In the genomic region with DNA sequence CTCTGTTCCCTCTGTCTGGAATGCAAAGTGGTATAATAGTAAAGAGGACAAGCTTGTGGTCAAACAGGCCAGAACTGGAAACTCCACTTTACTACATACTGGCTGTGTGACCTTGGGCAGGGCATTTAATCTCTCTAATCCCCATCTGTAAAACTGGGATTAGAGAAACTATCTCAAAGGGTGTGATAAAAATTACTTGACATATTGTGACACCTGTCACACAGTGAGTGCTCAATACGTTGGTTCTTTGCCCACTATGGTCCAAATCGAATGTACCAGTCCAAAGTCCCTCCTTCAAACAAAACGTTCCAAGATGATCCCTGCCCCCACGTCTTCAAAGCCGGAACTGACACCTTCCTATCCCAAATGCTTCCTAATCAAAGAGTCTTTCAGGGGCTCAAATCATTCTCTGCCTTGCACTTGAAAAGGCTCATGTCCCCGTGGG, we compare ENCODE assay signal across 1 cellular context.
TF ChIP-seq lines count a peak whose summit lies in the region.

No MANE protein-coding gene starts in this region.

TF ChIP-seq in HepG2, 621 proteins besides CTCF, POLR2A, EP300 and RAD21 (continued from another document):
- TF ChIP-seq, protein P1, sequence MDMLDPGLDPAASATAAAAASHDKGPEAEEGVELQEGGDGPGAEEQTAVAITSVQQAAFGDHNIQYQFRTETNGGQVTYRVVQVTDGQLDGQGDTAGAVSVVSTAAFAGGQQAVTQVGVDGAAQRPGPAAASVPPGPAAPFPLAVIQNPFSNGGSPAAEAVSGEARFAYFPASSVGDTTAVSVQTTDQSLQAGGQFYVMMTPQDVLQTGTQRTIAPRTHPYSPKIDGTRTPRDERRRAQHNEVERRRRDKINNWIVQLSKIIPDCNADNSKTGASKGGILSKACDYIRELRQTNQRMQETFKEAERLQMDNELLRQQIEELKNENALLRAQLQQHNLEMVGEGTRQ (IDR thresholded peaks at IDR 0.05; ENCODE audit: low read depth, low read length), result no peak
- TF ChIP-seq, protein P1 (CRISPR knock-in tag; IDR thresholded peaks at IDR 0.05; ENCODE audit: borderline replicate concordance), result no peak
- TF ChIP-seq ZNF569 (CRISPR knock-in tag; IDR thresholded peaks at IDR 0.05; ENCODE audit: borderline replicate concordance), result no peak
- TF ChIP-seq ZNF329 (CRISPR knock-in tag; IDR thresholded peaks at IDR 0.05; ENCODE audit: low read depth), result no peak
- TF ChIP-seq POLR2G (IDR thresholded peaks at IDR 0.05; ENCODE audit: low read depth, low read length), result no peak
- peak; percentile 12; the same call in 1 of the 2 replicates for TF ChIP-seq REPIN1 (CRISPR knock-in tag; IDR thresholded peaks at IDR 0.05; ENCODE audit: borderline replicate concordance, low read depth)
- no peak for TF ChIP-seq GABPB1 (CRISPR knock-in tag; IDR thresholded peaks at IDR 0.05)
- no peak for TF ChIP-seq ZNF24 (IDR thresholded peaks at IDR 0.05)
- TF ChIP-seq ELF3 (CRISPR knock-in tag; IDR thresholded peaks at IDR 0.05), result peak; percentile 61
- TF ChIP-seq MEIS2 (CRISPR knock-in tag; IDR thresholded peaks at IDR 0.05), result peak; percentile 89; the same call in 1 of the 2 replicates
- TF ChIP-seq, protein P2, sequence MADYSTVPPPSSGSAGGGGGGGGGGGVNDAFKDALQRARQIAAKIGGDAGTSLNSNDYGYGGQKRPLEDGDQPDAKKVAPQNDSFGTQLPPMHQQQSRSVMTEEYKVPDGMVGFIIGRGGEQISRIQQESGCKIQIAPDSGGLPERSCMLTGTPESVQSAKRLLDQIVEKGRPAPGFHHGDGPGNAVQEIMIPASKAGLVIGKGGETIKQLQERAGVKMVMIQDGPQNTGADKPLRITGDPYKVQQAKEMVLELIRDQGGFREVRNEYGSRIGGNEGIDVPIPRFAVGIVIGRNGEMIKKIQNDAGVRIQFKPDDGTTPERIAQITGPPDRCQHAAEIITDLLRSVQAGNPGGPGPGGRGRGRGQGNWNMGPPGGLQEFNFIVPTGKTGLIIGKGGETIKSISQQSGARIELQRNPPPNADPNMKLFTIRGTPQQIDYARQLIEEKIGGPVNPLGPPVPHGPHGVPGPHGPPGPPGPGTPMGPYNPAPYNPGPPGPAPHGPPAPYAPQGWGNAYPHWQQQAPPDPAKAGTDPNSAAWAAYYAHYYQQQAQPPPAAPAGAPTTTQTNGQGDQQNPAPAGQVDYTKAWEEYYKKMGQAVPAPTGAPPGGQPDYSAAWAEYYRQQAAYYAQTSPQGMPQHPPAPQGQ (CRISPR knock-in tag; IDR thresholded peaks at IDR 0.05; ENCODE audit: borderline replicate concordance), result 0 out of 2 replicates have a peak, but pooled peaks have one; percentile 37
- no peak for TF ChIP-seq EZH2 (conservative IDR thresholded peaks at IDR 0.05; ENCODE audit: low read depth, low read length)
- no peak for TF ChIP-seq PRMT3 (CRISPR knock-in tag; IDR thresholded peaks at IDR 0.05; ENCODE audit: borderline replicate concordance, low read depth)
- no peak for TF ChIP-seq RFX5 (IDR thresholded peaks at IDR 0.05; ENCODE audit: low read depth, low read length)
- no peak for TF ChIP-seq FIP1L1 (IDR thresholded peaks at IDR 0.05; ENCODE audit: borderline replicate concordance, insufficient read depth, low read depth, low read length)
- no peak for TF ChIP-seq RORA (CRISPR knock-in tag; IDR thresholded peaks at IDR 0.05)
- TF ChIP-seq BORCS8-MEF2B (CRISPR knock-in tag; IDR thresholded peaks at IDR 0.05), result no peak
- TF ChIP-seq SALL2 (CRISPR knock-in tag; IDR thresholded peaks at IDR 0.05), result no peak
- no peak for TF ChIP-seq ZNF34 (CRISPR knock-in tag; IDR thresholded peaks at IDR 0.05; ENCODE audit: borderline replicate concordance)
- no peak for TF ChIP-seq MTF2 (CRISPR knock-in tag; IDR thresholded peaks at IDR 0.05; ENCODE audit: borderline replicate concordance)
- no peak for TF ChIP-seq ZC3H13 (CRISPR knock-in tag; IDR thresholded peaks at IDR 0.05)
- TF ChIP-seq, protein P3, sequence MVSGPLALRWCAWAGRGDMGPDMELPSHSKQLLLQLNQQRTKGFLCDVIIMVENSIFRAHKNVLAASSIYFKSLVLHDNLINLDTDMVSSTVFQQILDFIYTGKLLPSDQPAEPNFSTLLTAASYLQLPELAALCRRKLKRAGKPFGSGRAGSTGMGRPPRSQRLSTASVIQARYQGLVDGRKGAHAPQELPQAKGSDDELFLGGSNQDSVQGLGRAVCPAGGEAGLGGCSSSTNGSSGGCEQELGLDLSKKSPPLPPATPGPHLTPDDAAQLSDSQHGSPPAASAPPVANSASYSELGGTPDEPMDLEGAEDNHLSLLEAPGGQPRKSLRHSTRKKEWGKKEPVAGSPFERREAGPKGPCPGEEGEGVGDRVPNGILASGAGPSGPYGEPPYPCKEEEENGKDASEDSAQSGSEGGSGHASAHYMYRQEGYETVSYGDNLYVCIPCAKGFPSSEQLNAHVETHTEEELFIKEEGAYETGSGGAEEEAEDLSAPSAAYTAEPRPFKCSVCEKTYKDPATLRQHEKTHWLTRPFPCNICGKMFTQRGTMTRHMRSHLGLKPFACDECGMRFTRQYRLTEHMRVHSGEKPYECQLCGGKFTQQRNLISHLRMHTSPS (CRISPR knock-in tag; IDR thresholded peaks at IDR 0.05; ENCODE audit: low read depth), result peak; percentile 0; the same call in 1 of the 2 replicates
- no peak for TF ChIP-seq SMARCE1 (IDR thresholded peaks at IDR 0.05; ENCODE audit: borderline replicate concordance)
- TF ChIP-seq ZBTB20 (CRISPR knock-in tag; IDR thresholded peaks at IDR 0.05; ENCODE audit: borderline replicate concordance, low read depth), result no peak
- no peak for TF ChIP-seq ZNF7 (CRISPR knock-in tag; IDR thresholded peaks at IDR 0.05)
- TF ChIP-seq CBX2 (IDR thresholded peaks at IDR 0.05; ENCODE audit: low read depth, low read length), result no peak
- no peak for TF ChIP-seq CBX2 (CRISPR knock-in tag; IDR thresholded peaks at IDR 0.05; ENCODE audit: low read depth)
- peak; percentile 67; the same call in 1 of the 2 replicates for TF ChIP-seq ZNF724P (CRISPR knock-in tag; IDR thresholded peaks at IDR 0.05; ENCODE audit: borderline replicate concordance)
- TF ChIP-seq ZNF619 (CRISPR knock-in tag; IDR thresholded peaks at IDR 0.05), result no peak
- no peak for TF ChIP-seq PCBP2 (optimal IDR thresholded peaks at IDR 0.05; ENCODE audit: low read depth, low read length, poor library complexity, severe bottlenecking)
- no peak for TF ChIP-seq RNF2 (conservative IDR thresholded peaks at IDR 0.05; ENCODE audit: low read depth)
